In genomic region chr7:124354206-124354605, GRCh38 we compare ENCODE assay signal across 15 cellular contexts.
DNase-seq lines count a peak whose midpoint lies in the region; TF ChIP-seq lines count a peak whose summit lies in the region.
"Had no signal": no experiment of that assay in that cellular context is flagged by ENCODE, and none has a peak within 500 bp of the region (broad histone marks: within the 10 kb centered on the region; RNA-seq: fewer than 3 reads in every experiment).

No MANE protein-coding gene starts in this region.

- H3K27me3 Mint-ChIP-seq in HFFc6 (ENCODE audit: insufficient read depth) = no peaks in the 10 kb centered on the region
- H3K27me3 Mint-ChIP-seq: B cell; CD4-positive, alpha-beta T cell had no signal

- TF ChIP-seq CTCF in HFFc6 (IDR thresholded peaks at IDR 0.05) = no peak

- DNase-seq in NCI-H1694 treated with DMSO at 0.1 percent for 48 hours (lab: John Stamatoyannopoulos, UW) (peak; percentile 25), NCI-H1694 (lab: John Stamatoyannopoulos, UW) (no peak), G401 (ENCODE audit: low spot score) (peak; percentile 80), cerebellum (ENCODE audit: low spot score) (peak; percentile 27), inferior parietal cortex (ENCODE audit: extremely low spot score) (peak; percentile 13), HK-2 (ENCODE audit: unreplicated experiment) (no peak), HFFc6 (no peak)
- DNase-seq: AML-193; Caco-2; Calu3; CD4-positive, alpha-beta T cell; CD8-positive, alpha-beta T cell; DMS79 treated with DMSO at 0.1 percent for 48 hours; GDM1 had no signal

- peaks cover 39% of the 10 kb centered on the region for H3K9me3 Mint-ChIP-seq in HFFc6

- no peak overlapping the region for H3K27ac Mint-ChIP-seq in HFFc6
- H3K27ac Mint-ChIP-seq: B cell; CD4-positive, alpha-beta T cell; CD8-positive, alpha-beta T cell had no signal

- in situ Hi-C loops in G401 (cut with HindIII; ENCODE audit: low sequenced_read_pairs) = no loop called here

- no peak overlapping the region for H3K4me3 Mint-ChIP-seq in HFFc6
- H3K4me3 Mint-ChIP-seq: B cell; CD4-positive, alpha-beta T cell; CD8-positive, alpha-beta T cell had no signal

- no peaks in the 10 kb centered on the region for H3K36me3 Mint-ChIP-seq in HFFc6 (ENCODE audit: low read depth)
- H3K36me3 Mint-ChIP-seq: CD8-positive, alpha-beta T cell had no signal

- H3K4me1 Mint-ChIP-seq in HFFc6 (ENCODE audit: low read depth) = no peaks in the 10 kb centered on the region
- H3K4me1 Mint-ChIP-seq: B cell had no signal

Comparison
In these comparisons a context has a peak if more than half of its experiments do, and no peak if none do; other contexts are left out.
1. DNase-seq: peak in NCI-H1694 treated with DMSO at 0.1 percent for 48 hours (single experiment), G401 (single experiment), cerebellum (single experiment) and inferior parietal cortex (single experiment); none in NCI-H1694 (single experiment), HK-2 (single experiment) and HFFc6 (single experiment).